Comparison of ENCODE assay signal across 8 cellular contexts in genomic region chr3:156553705-156554356, GRCh38. TPM values are rescaled to one million over a fixed set of nuclear protein-coding genes. Genes with fewer than 3 reads are reported as not detected.
DNase-seq lines count a peak whose midpoint lies in the region; ATAC-seq, FAIRE-seq and TF ChIP-seq lines count a peak whose summit lies in the region.

No MANE protein-coding gene starts in this region.

- DNase-seq in ELF-1 (ENCODE audit: low read depth, low spot score) (peak; percentile 42), LNCaP clone FGC (ENCODE audit: low read depth) (no peak), astrocyte (ENCODE audit: low read depth) (peak; percentile 85), transverse colon (no peak), posterior vena cava (ENCODE audit: low spot score) (no peak)

- peak; percentile 91 for FAIRE-seq in astrocyte (lab: Jason Lieb, UNC)

- 30% methylated on average over 11 of the region's 11 CpGs for WGBS in liver
- WGBS in transverse colon (ENCODE audit: low coverage in 1 of 2), 2 donors, result 32% methylated on average over 11 of the region's 11 CpGs

- peaks cover 62% of the 10 kb centered on the region for H3K79me2 ChIP-seq in astrocyte (ENCODE audit: insufficient read depth, low read length)

- peaks cover 22% of the 10 kb centered on the region for H3K36me3 Mint-ChIP-seq in astrocyte (ENCODE audit: low read depth, unreplicated experiment)

- TF ChIP-seq RAD21 in liver (IDR thresholded peaks at IDR 0.05), result peak in 1 of 2 donors; percentile 5

- ATAC-seq in HG03432 (IDR thresholded peaks at IDR 0.05; ENCODE audit: unreplicated experiment) (no peak), HG02642 (IDR thresholded peaks at IDR 0.05; ENCODE audit: poor library complexity, unreplicated experiment) (no peak)

- intact Hi-C loops in transverse colon (cut with DNase I; ENCODE audit: low total_unique reads), result no loop called here
- intact Hi-C loops in posterior vena cava (cut with DNase I), result loop anchor here (1.0 to 10.0 kb wide), 2 partner anchors 49 to 121 kb away; partner anchors contain the start of gene TIPARP (in 1 of the 2)

- H3K9me3 ChIP-seq in astrocyte (ENCODE audit: insufficient read depth, low read depth, low read length) (no peaks in the 10 kb centered on the region), liver (ENCODE audit: control insufficient read depth in 4 of 4, low read length in 3 of 4) (no peaks in the 10 kb centered on the region), transverse colon (no peaks in the 10 kb centered on the region)

- no peak for TF ChIP-seq EP300 in transverse colon (IDR thresholded peaks at IDR 0.05; ENCODE audit: low read depth)

- no peak for TF ChIP-seq POLR2A in transverse colon (IDR thresholded peaks at IDR 0.05)

- TF ChIP-seq CTCF in LNCaP clone FGC (IDR thresholded peaks at IDR 0.05; ENCODE audit: control insufficient read depth, extremely low read depth, insufficient read depth), result no peak
- no peak for TF ChIP-seq CTCF in astrocyte (IDR thresholded peaks at IDR 0.05; ENCODE audit: insufficient read depth, low read depth, low read length)
- TF ChIP-seq CTCF in liver (IDR thresholded peaks at IDR 0.05; ENCODE audit: low read depth, low read length, missing input control), result no peak
- TF ChIP-seq CTCF in transverse colon (IDR thresholded peaks at IDR 0.05), result no peak

- H3K4me1 Mint-ChIP-seq in astrocyte (ENCODE audit: low read depth, unreplicated experiment), result peaks cover 34% of the 10 kb centered on the region

- H3K27ac Mint-ChIP-seq in astrocyte (ENCODE audit: unreplicated experiment), result peak overlapping the region; percentile 96

- H3K4me3 ChIP-seq in LNCaP clone FGC (ENCODE audit: low read depth, low read length), result peak overlapping the region; percentile 90
- peak overlapping the region; percentile 95 for H3K4me3 ChIP-seq in astrocyte (ENCODE audit: insufficient read depth, low read depth, low read length)
- H3K4me3 ChIP-seq in liver (ENCODE audit: low read depth in 1 of 3, low read length in 3 of 3), result peak overlapping the region; percentile 88 to 98 (median 88)
- peak overlapping the region; percentile 69 to 95 (median 76) for H3K4me3 ChIP-seq in transverse colon

- H4K20me1 ChIP-seq in astrocyte (ENCODE audit: insufficient read depth, low read length), result peaks cover 28% of the 10 kb centered on the region

- no peaks in the 10 kb centered on the region for H3K27me3 ChIP-seq in astrocyte (ENCODE audit: insufficient read depth, low read length)
- no peaks in the 10 kb centered on the region for H3K27me3 ChIP-seq in liver (ENCODE audit: control insufficient read depth in 4 of 4, insufficient read depth in 4 of 4, low read length in 3 of 4)
- H3K27me3 ChIP-seq in transverse colon, result no peaks in the 10 kb centered on the region

- H3K9ac ChIP-seq in astrocyte (ENCODE audit: low read length) (peak overlapping the region; percentile 99), liver (ENCODE audit: low read depth in 1 of 2, low read length in 2 of 2) (peak overlapping the region; percentile 75 to 98)

- in situ Hi-C loops in transverse colon (cut with MboI; ENCODE audit: low pct_ligation_motif_present in 1 of 4, low pct_unique_long_range_greater_than_20kb in 1 of 4, low sequenced_read_pairs in 3 of 4), result loop anchor here (10.0 to 25.0 kb wide), 6 partner anchors 108 to 533 kb away; partner anchors contain the start of genes TIPARP (in 2 of the 4) and LEKR1 (in 1 of the 4)

- H3K27ac ChIP-seq in astrocyte (ENCODE audit: low read depth, low read length), result peak overlapping the region; percentile 96
- H3K27ac ChIP-seq in liver (ENCODE audit: low read depth in 1 of 2, low read length in 2 of 2), result peak overlapping the region; percentile 90 to 93
- H3K27ac ChIP-seq in transverse colon, result peak overlapping the region; percentile 89 to 97 (median 90)

- peak overlapping the region; percentile 87 for H3K4me2 ChIP-seq in astrocyte (ENCODE audit: low read length)

- H3K9me3 Mint-ChIP-seq in astrocyte (ENCODE audit: unreplicated experiment), result no peaks in the 10 kb centered on the region

- H3K27me3 Mint-ChIP-seq in astrocyte (ENCODE audit: low read depth, unreplicated experiment), result no peaks in the 10 kb centered on the region

- H3K4me3 Mint-ChIP-seq in astrocyte (ENCODE audit: unreplicated experiment), result peak overlapping the region; percentile 92

- H3K36me3 ChIP-seq in astrocyte (ENCODE audit: insufficient read depth, low read length), result peaks cover 36% of the 10 kb centered on the region
- H3K36me3 ChIP-seq in liver (ENCODE audit: control insufficient read depth in 4 of 4, insufficient read depth in 3 of 4, low read depth in 1 of 4, low read length in 3 of 4), result peaks cover 1 to 14% (median 8%) of the 10 kb centered on the region in 4 donors
- peaks cover 0 to 19% (median 0%) of the 10 kb centered on the region in 4 donors for H3K36me3 ChIP-seq in transverse colon

- no peak overlapping the region for H2AFZ ChIP-seq in astrocyte (ENCODE audit: low read depth, low read length)

- H3K4me1 ChIP-seq in astrocyte (ENCODE audit: insufficient read depth, low read length) (peaks cover 29% of the 10 kb centered on the region), liver (ENCODE audit: control insufficient read depth in 4 of 4, insufficient read depth in 4 of 4, low read length in 3 of 4) (peaks cover 4 to 29% (median 11%) of the 10 kb centered on the region in 4 donors), transverse colon (peaks cover 8 to 51% (median 25%) of the 10 kb centered on the region in 4 donors)

TF ChIP-seq in liver, 16 proteins besides CTCF, POLR2A, EP300 and RAD21:
- TF ChIP-seq HNF4A (conservative IDR thresholded peaks at IDR 0.05) (peak in 1 of 2 donors; percentile 8), REST (IDR thresholded peaks at IDR 0.05) (no peak), FOXA1 (IDR thresholded peaks at IDR 0.05) (no peak), RXRA (IDR thresholded peaks at IDR 0.05) (peak in 1 of 2 donors; percentile 4), NR2F2 (IDR thresholded peaks at IDR 0.05) (no peak), MAX (IDR thresholded peaks at IDR 0.05) (peak; percentile 88)

RNA-seq across cellular contexts. Expression of gene SSR3, which starts 1.1 kb away (rescaled TPM):
- total RNA-seq in astrocyte (534 and 562 TPM in 2 replicates), liver (100 to 1,000 TPM in 1 of 2 donors, 10 to 100 TPM in 1; 63.7 to 168 TPM), transverse colon (10 to 100 TPM; 21.7 to 68.8 (median 50.1) TPM), posterior vena cava (100 to 1,000 TPM; 150 to 171 TPM)
- polyA plus RNA-seq in liver, result 100 to 1,000 TPM in 1 of 2 donors, 10 to 100 TPM in 1; 80.1 to 149 TPM

Comparison
In these comparisons a context has a peak if more than half of its experiments do, and no peak if none do; other contexts are left out.
1. DNase-seq: peak in ELF-1 (single experiment) and astrocyte (single experiment); none in LNCaP clone FGC (single experiment), transverse colon (single experiment) and posterior vena cava (single experiment).
2. Peak in every context shown above with its lines, with median percentiles within 50 percentile points of each other: H3K4me3 ChIP-seq and H3K27ac ChIP-seq.